ENCODE assay signal across 13 cellular contexts in genomic region chr18:45571714-45572113, GRCh38. TPM values are rescaled to one million over a fixed set of nuclear protein-coding genes. Genes with fewer than 3 reads are reported as not detected.
DNase-seq lines count a peak whose midpoint lies in the region; ATAC-seq and TF ChIP-seq lines count a peak whose summit lies in the region.
"Had no signal": no experiment of that assay in that cellular context is flagged by ENCODE, and none has a peak within 500 bp of the region (broad histone marks: within the 10 kb centered on the region; RNA-seq: fewer than 3 reads in every experiment).

No MANE protein-coding gene starts in this region.

- WGBS in heart left ventricle, 4 donors, result 82 to 90% (median 83%) methylated on average over 2 of the region's 2 CpGs

- no peak for ATAC-seq in heart left ventricle

- H3K4me3 Mint-ChIP-seq in activated T-helper 2 cell treated with anti-CD3 and anti-CD28 coated beads, Interferon-gamma antibody, Interleukin-2, Interleukin-4, amounts not matched to agents 10 μg/mL and 5 μg/mL and 100 μg/mL, durations not matched to agents 14 hours and 24 hours and 36 hours (ENCODE audit: low read depth), result no peak overlapping the region

- H3K9me3 ChIP-seq in left ventricle myocardium inferior (replicated peaks), result no peaks in the 10 kb centered on the region
- no peaks in the 10 kb centered on the region for H3K9me3 ChIP-seq in heart left ventricle
- H3K9me3 ChIP-seq: pancreas had no signal

- H3K4me1 ChIP-seq in left ventricle myocardium inferior, result peaks cover 8% of the 10 kb centered on the region
- peaks cover 0 to 5% (median 0%) of the 10 kb centered on the region in 12 donors for H3K4me1 ChIP-seq in heart left ventricle

- no peak overlapping the region for H3K27ac Mint-ChIP-seq in activated T-helper 2 cell treated with anti-CD3 and anti-CD28 coated beads, Interferon-gamma antibody, Interleukin-2, Interleukin-4, amounts not matched to agents 10 μg/mL and 5 μg/mL and 100 μg/mL, durations not matched to agents 14 hours and 24 hours and 36 hours

- DNase-seq in left ventricle myocardium inferior, result no peak
- no peak for DNase-seq in heart left ventricle
- DNase-seq in NAMALWA (ENCODE audit: low spot score), result peak; percentile 26
- DNase-seq in fibroblast of pulmonary artery (ENCODE audit: low read depth), result no peak
- no peak for DNase-seq in NCI-H2171 treated with DMSO at 0.1 percent for 48 hours (lab: John Stamatoyannopoulos, UW)
- no peak for DNase-seq in activated T-helper 2 cell treated with anti-CD3 and anti-CD28 coated beads, Interferon-gamma antibody, Interleukin-2, Interleukin-4, amounts not matched to agents 10 μg/mL and 5 μg/mL and 100 μg/mL, durations not matched to agents 14 hours and 24 hours and 36 hours (ENCODE audit: low spot score)
- DNase-seq in NCI-H128 (lab: John Stamatoyannopoulos, UW; ENCODE audit: unreplicated experiment), result no peak
- DNase-seq in SKM-1 (lab: John Stamatoyannopoulos, UW; ENCODE audit: unreplicated experiment), result no peak
- DNase-seq: activated effector memory CD4-positive, alpha-beta T cell treated with anti-CD3 and anti-CD28 coated beads, Interleukin-2, amount 50 U/mL, for 16 hours; dorsolateral prefrontal cortex; NCI-H524 treated with DMSO at 0.1 percent for 48 hours; pancreas; T-helper 9 cell had no signal

- TF ChIP-seq POLR2A in heart left ventricle (IDR thresholded peaks at IDR 0.05), result no peak

- TF ChIP-seq CTCF in left ventricle myocardium inferior (IDR thresholded peaks at IDR 0.05; ENCODE audit: borderline replicate concordance), result peak; percentile 39
- TF ChIP-seq CTCF in heart left ventricle (IDR thresholded peaks at IDR 0.05), result peak in 3 of 12 donors; percentile 6 to 21 (median 11)
- peak; percentile 21 for TF ChIP-seq CTCF in fibroblast of pulmonary artery (IDR thresholded peaks at IDR 0.05; ENCODE audit: low read length, missing control alignments)

- H3K36me3 ChIP-seq in left ventricle myocardium inferior, result no peaks in the 10 kb centered on the region
- no peaks in the 10 kb centered on the region for H3K36me3 ChIP-seq in heart left ventricle
- H3K36me3 ChIP-seq: pancreas had no signal

- H3K4me1 Mint-ChIP-seq in activated T-helper 2 cell treated with anti-CD3 and anti-CD28 coated beads, Interferon-gamma antibody, Interleukin-2, Interleukin-4, amounts not matched to agents 10 μg/mL and 5 μg/mL and 100 μg/mL, durations not matched to agents 14 hours and 24 hours and 36 hours (ENCODE audit: low read depth), result no peaks in the 10 kb centered on the region

- H3K36me3 Mint-ChIP-seq in activated T-helper 2 cell treated with anti-CD3 and anti-CD28 coated beads, Interferon-gamma antibody, Interleukin-2, Interleukin-4, amounts not matched to agents 10 μg/mL and 5 μg/mL and 100 μg/mL, durations not matched to agents 14 hours and 24 hours and 36 hours (ENCODE audit: low read depth), result no peaks in the 10 kb centered on the region

- H3K9me3 Mint-ChIP-seq in activated T-helper 2 cell treated with anti-CD3 and anti-CD28 coated beads, Interferon-gamma antibody, Interleukin-2, Interleukin-4, amounts not matched to agents 10 μg/mL and 5 μg/mL and 100 μg/mL, durations not matched to agents 14 hours and 24 hours and 36 hours, result no peaks in the 10 kb centered on the region

- intact Hi-C loops in left ventricle myocardium inferior (cut with micrococcal nuclease), result no loop called here
- intact Hi-C loops in heart left ventricle (cut with DNase I), result no loop called here
- intact Hi-C loops in activated T-helper 2 cell treated with anti-CD3 and anti-CD28 coated beads, Interferon-gamma antibody, Interleukin-2, Interleukin-4, amounts not matched to agents 10 μg/mL and 5 μg/mL and 100 μg/mL, durations not matched to agents 14 hours and 24 hours and 36 hours (cut with micrococcal nuclease), result no loop called here

- H3K4me3 ChIP-seq in left ventricle myocardium inferior (no peak overlapping the region), heart left ventricle (no peak overlapping the region), fibroblast of pulmonary artery (replicated peaks; ENCODE audit: low read depth, low read length) (no peak overlapping the region)
- H3K4me3 ChIP-seq: dorsolateral prefrontal cortex, pancreas had no signal

- no peaks in the 10 kb centered on the region for H3K27me3 Mint-ChIP-seq in activated T-helper 2 cell treated with anti-CD3 and anti-CD28 coated beads, Interferon-gamma antibody, Interleukin-2, Interleukin-4, amounts not matched to agents 10 μg/mL and 5 μg/mL and 100 μg/mL, durations not matched to agents 14 hours and 24 hours and 36 hours (ENCODE audit: low read depth)

- H3K27me3 ChIP-seq in left ventricle myocardium inferior (ENCODE audit: low read depth) (peaks cover 4% of the 10 kb centered on the region), heart left ventricle (no peaks in the 10 kb centered on the region)
- H3K27me3 ChIP-seq: pancreas had no signal

- H3K27ac ChIP-seq in left ventricle myocardium inferior (replicated peaks), result no peak overlapping the region
- no peak overlapping the region for H3K27ac ChIP-seq in heart left ventricle
- H3K27ac ChIP-seq: dorsolateral prefrontal cortex, pancreas had no signal

RNA-seq across cellular contexts. Expression of gene SLC14A2, which starts 43.6 kb away (rescaled TPM):
- 0.05 TPM for total RNA-seq in left ventricle myocardium inferior
- under 1 TPM in 4 of 9 donors, not detected in 5; 0.08 to 0.41 (median 0.16) TPM for total RNA-seq in heart left ventricle
- polyA plus RNA-seq in heart left ventricle, result under 1 TPM in 1 of 2 donors, not detected in 1; 0.03 TPM
- total RNA-seq in activated T-helper 2 cell treated with anti-CD3 and anti-CD28 coated beads, Interferon-gamma antibody, Interleukin-2, Interleukin-4, amounts not matched to agents 10 μg/mL and 5 μg/mL and 100 μg/mL, durations not matched to agents 14 hours and 24 hours and 36 hours, result 0.09 TPM in 2 replicates
